Comparison of ENCODE assay signal across 11 cellular contexts in genomic region chr10:52463831-52464230, GRCh38.
DNase-seq lines count a peak whose midpoint lies in the region; TF ChIP-seq lines count a peak whose summit lies in the region.
"Had no signal": no experiment of that assay in that cellular context is flagged by ENCODE, and none has a peak within 500 bp of the region (broad histone marks: within the 10 kb centered on the region; RNA-seq: fewer than 3 reads in every experiment).

No MANE protein-coding gene starts in this region.

- TF ChIP-seq CTCF in osteoblast (IDR thresholded peaks at IDR 0.05; ENCODE audit: extremely low read depth, low read depth, low read length) (no peak), nephron progenitor cell (IDR thresholded peaks at IDR 0.05) (no peak)

- peaks cover 27 to 63% (median 48%) of the 10 kb centered on the region in 10 experiments for H3K4me1 ChIP-seq in BLaER1 treated with 17β-estradiol and CSF1 and Interleukin-3, amounts not matched to agents 10 nM and 100 nM
- H3K4me1 ChIP-seq in osteoblast (ENCODE audit: insufficient read depth, low read length) = peaks cover 14% of the 10 kb centered on the region

- H4K20me1 ChIP-seq in BLaER1 treated with 17β-estradiol and CSF1 and Interleukin-3, amounts not matched to agents 10 nM and 100 nM = no peaks in the 10 kb centered on the region
- no peaks in the 10 kb centered on the region for H4K20me1 ChIP-seq in osteoblast (ENCODE audit: insufficient read depth, low read length)

- H3K4me3 ChIP-seq in BLaER1 treated with 17β-estradiol and CSF1 and Interleukin-3, amounts not matched to agents 10 nM and 100 nM = no peak overlapping the region; a peak in 1 of 20 replicates
- H3K4me3 ChIP-seq in osteoblast (ENCODE audit: insufficient read depth, low read length) = no peak overlapping the region

- no peaks in the 10 kb centered on the region for H3K79me2 ChIP-seq in osteoblast (ENCODE audit: insufficient read depth, low read length)

- no peak overlapping the region for H3K9ac ChIP-seq in BLaER1 treated with 17β-estradiol and CSF1 and Interleukin-3, amounts not matched to agents 10 nM and 100 nM

- no peak overlapping the region for H3K27ac Mint-ChIP-seq in nephron progenitor cell

- H3K27me3 Mint-ChIP-seq in nephron progenitor cell (ENCODE audit: low read depth, poor library complexity) = no peaks in the 10 kb centered on the region

- peak; percentile 36 to 51 for DNase-seq in Kasumi-1 (lab: John Stamatoyannopoulos, UW)
- no peak for DNase-seq in epithelial cell of prostate (ENCODE audit: low read depth, low spot score)
- DNase-seq in osteoblast (ENCODE audit: insufficient read length, low spot score, missing footprints) = no peak
- DNase-seq in H4 (ENCODE audit: low spot score) = no peak
- DNase-seq in NCI-H2227 (lab: John Stamatoyannopoulos, UW; ENCODE audit: unreplicated experiment) = no peak
- DNase-seq in nephron progenitor cell = no peak
- DNase-seq in epidermal melanocyte (ENCODE audit: insufficient read length, low spot score) = no peak
- DNase-seq: DMS 273 treated with DMSO at 0.1 percent for 48 hours, NCI-H1092, SIG-M5 had no signal

- peaks cover 6% of the 10 kb centered on the region for H3K4me1 Mint-ChIP-seq in nephron progenitor cell

- peak overlapping the region; percentile 56 for H2AFZ ChIP-seq in osteoblast (ENCODE audit: low read length)

- no peaks in the 10 kb centered on the region for H3K9me3 Mint-ChIP-seq in nephron progenitor cell

- no peaks in the 10 kb centered on the region for H3K27me3 ChIP-seq in BLaER1 treated with 17β-estradiol and CSF1 and Interleukin-3, amounts not matched to agents 10 nM and 100 nM
- H3K27me3 ChIP-seq in osteoblast (ENCODE audit: insufficient read depth, low read length) = no peaks in the 10 kb centered on the region

- H3K36me3 Mint-ChIP-seq in nephron progenitor cell (ENCODE audit: low read depth) = no peaks in the 10 kb centered on the region

- 0 out of 22 replicates have a peak, but pooled peaks cover 0 to 6% (median 0%) of the 10 kb centered on the region in 11 experiments for H3K36me3 ChIP-seq in BLaER1 treated with 17β-estradiol and CSF1 and Interleukin-3, amounts not matched to agents 10 nM and 100 nM
- no peaks in the 10 kb centered on the region for H3K36me3 ChIP-seq in osteoblast (ENCODE audit: insufficient read depth, low read length)

- peak overlapping the region in 9 of 11 experiments; percentile 3 to 81 (median 74); a peak in 16 of 22 replicates for H3K4me2 ChIP-seq in BLaER1 treated with 17β-estradiol and CSF1 and Interleukin-3, amounts not matched to agents 10 nM and 100 nM
- no peak overlapping the region for H3K4me2 ChIP-seq in osteoblast (ENCODE audit: insufficient read depth, low read length)

- peaks cover 0 to 34% (median 8%) of the 10 kb centered on the region in 11 experiments; a peak in 13 of 22 replicates for H3K9me3 ChIP-seq in BLaER1 treated with 17β-estradiol and CSF1 and Interleukin-3, amounts not matched to agents 10 nM and 100 nM (replicated peaks in 1 of 11)
- no peaks in the 10 kb centered on the region for H3K9me3 ChIP-seq in osteoblast (ENCODE audit: low read depth, low read length)

- H3K4me3 Mint-ChIP-seq in nephron progenitor cell = no peak overlapping the region

- peak overlapping the region in 8 of 11 experiments; percentile 6 to 89 (median 82); a peak in 12 of 22 replicates for H3K27ac ChIP-seq in BLaER1 treated with 17β-estradiol and CSF1 and Interleukin-3, amounts not matched to agents 10 nM and 100 nM
- peak overlapping the region; percentile 80 for H3K27ac ChIP-seq in epithelial cell of prostate
- no peak overlapping the region for H3K27ac ChIP-seq in osteoblast (ENCODE audit: low read depth, low read length)

Comparison
In these comparisons a context has a peak if more than half of its experiments do, and no peak if none do; other contexts are left out.
1. DNase-seq: peak in Kasumi-1 (2 of 2); none in epithelial cell of prostate (single experiment), osteoblast (single experiment), H4 (single experiment), NCI-H2227 (single experiment), nephron progenitor cell (single experiment) and epidermal melanocyte (single experiment).